In genomic region chr21:36706951-36707762, GRCh38 we compare ENCODE assay signal across 12 cellular contexts. TPM values are rescaled to one million over a fixed set of nuclear protein-coding genes. Genes with fewer than 3 reads are reported as not detected.
DNase-seq lines count a peak whose midpoint lies in the region; ATAC-seq and TF ChIP-seq lines count a peak whose summit lies in the region.
"Had no signal": no experiment of that assay in that cellular context is flagged by ENCODE, and none has a peak within 500 bp of the region (broad histone marks: within the 10 kb centered on the region; RNA-seq: fewer than 3 reads in every experiment).

No MANE protein-coding gene starts in this region.

- peaks cover 37 to 48% (median 48%) of the 10 kb centered on the region in 3 donors for H3K4me1 Mint-ChIP-seq in T-cell

- H3K4me2 ChIP-seq in PC-9, result no peak overlapping the region

- DNase-seq in activated CD4-positive, alpha-beta T cell treated with anti-CD3 and anti-CD28 coated beads for 1 hour, result peak; percentile 6
- no peak for DNase-seq in activated CD4-positive, alpha-beta T cell treated with anti-CD3 and anti-CD28 coated beads, Interleukin-2, amount 50 U/mL, for 1 hour
- DNase-seq in T-cell (no peak), epithelial cell of proximal tubule (ENCODE audit: low read depth) (no peak), retina (peak; percentile 70), uterus (no peak), PC-9 (no peak), NCI-H187 (lab: John Stamatoyannopoulos, UW) (no peak)
- DNase-seq: ACHN; NCI-H1417; stimulated activated CD4-positive, alpha-beta T cell treated with anti-CD3 and anti-CD28 coated beads, Interleukin-4, amount 100 ng/mL, for 4 hours had no signal

- POLR2A ChIA-PET in T-cell (lab: Charles Lee), result no interaction called here
- POLR2A ChIA-PET in PC-9 (lab: Charles Lee; ENCODE audit: unreplicated experiment), result no interaction called here

- H3K27ac ChIP-seq in uterus (no peak overlapping the region), PC-9 (no peak overlapping the region)
- H3K27ac ChIP-seq: Peyer's patch had no signal

- peaks cover 88% of the 10 kb centered on the region for H3K79me2 ChIP-seq in PC-9 (ENCODE audit: low read depth)

- peak; percentile 18 for TF ChIP-seq CTCF in epithelial cell of proximal tubule (conservative IDR thresholded peaks at IDR 0.05; ENCODE audit: low read depth, low read length)
- no peak for TF ChIP-seq CTCF in uterus (IDR thresholded peaks at IDR 0.05)
- TF ChIP-seq CTCF in PC-9 (conservative IDR thresholded peaks at IDR 0.05), result no peak

- no peaks in the 10 kb centered on the region for H3K9me3 ChIP-seq in uterus
- H3K9me3 ChIP-seq in PC-9 (ENCODE audit: insufficient read depth, low read depth), result no peaks in the 10 kb centered on the region
- H3K9me3 ChIP-seq: Peyer's patch had no signal

- H4K20me1 ChIP-seq in PC-9 (ENCODE audit: insufficient read depth), result peaks cover 32% of the 10 kb centered on the region

- no peaks in the 10 kb centered on the region for H3F3A ChIP-seq in PC-9 (ENCODE audit: insufficient read depth, low read depth)

- H3K27me3 ChIP-seq in uterus, result peaks cover 35 to 96% of the 10 kb centered on the region in 2 donors
- H3K27me3 ChIP-seq in PC-9 (ENCODE audit: insufficient read depth, low read depth), result no peaks in the 10 kb centered on the region

- no peak overlapping the region for H2AFZ ChIP-seq in PC-9

- H3K4me3 ChIP-seq in epithelial cell of proximal tubule (ENCODE audit: low read depth, low read length) (peak overlapping the region; percentile 55), uterus (no peak overlapping the region), PC-9 (no peak overlapping the region)
- H3K4me3 ChIP-seq: Peyer's patch had no signal

- no peaks in the 10 kb centered on the region for H3K36me3 ChIP-seq in uterus
- H3K36me3 ChIP-seq in PC-9 (ENCODE audit: low read depth), result peaks cover 5% of the 10 kb centered on the region; the same call in 1 of the 2 replicates
- H3K36me3 ChIP-seq: Peyer's patch had no signal

- peaks cover 71 to 80% of the 10 kb centered on the region in 2 donors for H3K27me3 Mint-ChIP-seq in T-cell

- CTCF ChIA-PET in T-cell (lab: Charles Lee), result no interaction called here
- CTCF ChIA-PET in PC-9 (lab: Charles Lee), result no interaction called here

- TF ChIP-seq POLR2A in uterus (IDR thresholded peaks at IDR 0.05), result no peak

- no peak overlapping the region for H3K27ac Mint-ChIP-seq in T-cell

- H3K4me1 ChIP-seq in uterus (peaks cover 0 to 15% of the 10 kb centered on the region in 2 donors), PC-9 (replicated peaks; ENCODE audit: insufficient read depth) (0 out of 2 replicates have a peak, but pooled peaks cover 10% of the 10 kb centered on the region)

- BruUV-seq in PC-9 (replicated peaks; lab: Mats Ljungman, UMichigan), result no TSS peak

- ATAC-seq in T-cell (replicated peaks in 1 of 4), result no peak

- no peaks in the 10 kb centered on the region for H3K9me2 ChIP-seq in PC-9 (ENCODE audit: insufficient read depth)

- H3K36me3 Mint-ChIP-seq in T-cell, result no peaks in the 10 kb centered on the region

- peak overlapping the region in 2 of 3 donors; percentile 29 to 77 for H3K4me3 Mint-ChIP-seq in T-cell

- no peaks in the 10 kb centered on the region for H3K9me3 Mint-ChIP-seq in T-cell

- intact Hi-C loops in uterus (cut with DNase I; ENCODE audit: low total_unique reads), result no loop called here
- intact Hi-C loops in PC-9 (cut with micrococcal nuclease; ENCODE audit: unreplicated experiment), result no loop called here

RNA-seq across cellular contexts. Expression of gene SIM2, which starts 8.2 kb away (rescaled TPM):
- total RNA-seq in T-cell (under 1 TPM in 3 of 5 donors, not detected in 2; 0.10 to 0.16 (median 0.12) TPM), epithelial cell of proximal tubule (22.3 and 23.2 TPM in 2 replicates), uterus (under 1 TPM in 2 of 4 donors, not detected in 2; 0.21 to 0.59 TPM), PC-9 (2021) (17.9 and 18.5 TPM in 2 replicates)
- total RNA-seq: Peyer's patch had no signal

Comparison
In these comparisons a context has a peak if more than half of its experiments do, and no peak if none do; other contexts are left out.
1. DNase-seq: peak in activated CD4-positive, alpha-beta T cell treated with anti-CD3 and anti-CD28 coated beads for 1 hour (single experiment) and retina (single experiment); none in activated CD4-positive, alpha-beta T cell treated with anti-CD3 and anti-CD28 coated beads, Interleukin-2, amount 50 U/mL, for 1 hour (single experiment), T-cell (0 of 34), epithelial cell of proximal tubule (single experiment), uterus (0 of 2), PC-9 (0 of 2) and NCI-H187 (0 of 2).
2. RNA of gene SIM2, which starts 8.2 kb away (total RNA-seq): 22.3 to 23.2 TPM in epithelial cell of proximal tubule and 17.9 to 18.5 TPM in PC-9; 0.21 to 0.59 TPM in uterus and 0.10 to 0.16 TPM in T-cell; every median in the first group is over 10 times any median in the second.